ENCODE assay signal across 8 cellular contexts in genomic region chr19:50357178-50358100, GRCh38. TPM values are rescaled to one million over a fixed set of nuclear protein-coding genes. Genes with fewer than 3 reads are reported as not detected.
A peak's percentile ranks its signal among the peaks of the same experiment; 100 is the strongest.
DNase-seq lines count a peak whose midpoint lies in the region; ATAC-seq and TF ChIP-seq lines count a peak whose summit lies in the region.

No MANE protein-coding gene starts in this region.

- DNase-seq in EL = peak; percentile 68
- peak; percentile 70 for DNase-seq in NCI-H2171 (lab: John Stamatoyannopoulos, UW)
- peak; percentile 80 for DNase-seq in activated CD4-positive, alpha-beta T cell treated with anti-CD3 and anti-CD28 coated beads for 1 hour
- peak; percentile 86 for DNase-seq in cerebellar cortex (ENCODE audit: low spot score)
- DNase-seq in lower leg skin (ENCODE audit: low spot score in 2 of 2) = peak; percentile 65 to 96
- DNase-seq in stimulated activated CD4-positive, alpha-beta T cell treated with anti-CD3 and anti-CD28 coated beads, Interleukin-4, amount 100 ng/mL, for 48 hours (ENCODE audit: low read depth in 2 of 2) = peak; percentile 79 to 85

- WGBS in lower leg skin, 2 donors = 13 to 30% methylated on average over 49 to 54 of the region's 54 CpGs

- intact Hi-C loops in lower leg skin (cut with DNase I; ENCODE audit: low total_unique reads) = no loop called here

- TF ChIP-seq CTCF in lower leg skin (IDR thresholded peaks at IDR 0.05) = peak in 1 of 3 donors; percentile 19

- H3K4me3 ChIP-seq in lower leg skin (ENCODE audit: low read depth, poor library complexity, severe bottlenecking) = no peak overlapping the region

- ATAC-seq in HG02610 (IDR thresholded peaks at IDR 0.05; ENCODE audit: unreplicated experiment) (peak; percentile 50), HG02884 (IDR thresholded peaks at IDR 0.05; ENCODE audit: unreplicated experiment) (no peak)

- TF ChIP-seq POLR2A in lower leg skin (IDR thresholded peaks at IDR 0.05) = no peak

RNA-seq across cellular contexts. Expression of gene NAPSA, which starts 8.0 kb away (rescaled TPM):
- 1 to 10 TPM in 3 of 4 donors, under 1 TPM in 1; 0.51 to 5.9 (median 2.6) TPM for total RNA-seq in lower leg skin

RNA-seq across cellular contexts. Expression of gene NR1H2, which starts 18.8 kb away (rescaled TPM):
- total RNA-seq in lower leg skin = 100 to 1,000 TPM in 3 of 4 donors, 10 to 100 TPM in 1; 83.1 to 112 (median 103) TPM

RNA-seq across cellular contexts. Expression of gene POLD1, which starts 26.7 kb away (rescaled TPM):
- total RNA-seq in lower leg skin = 10 to 100 TPM; 16.8 to 26.6 (median 20.0) TPM

RNA-seq across cellular contexts. Expression of gene KCNC3, which starts 28.3 kb away (rescaled TPM):
- total RNA-seq in lower leg skin = 1 to 10 TPM in 3 of 4 donors, under 1 TPM in 1; 0.53 to 2.0 (median 1.7) TPM
